ENCODE assay signal across 1 cellular context in the genomic region with DNA sequence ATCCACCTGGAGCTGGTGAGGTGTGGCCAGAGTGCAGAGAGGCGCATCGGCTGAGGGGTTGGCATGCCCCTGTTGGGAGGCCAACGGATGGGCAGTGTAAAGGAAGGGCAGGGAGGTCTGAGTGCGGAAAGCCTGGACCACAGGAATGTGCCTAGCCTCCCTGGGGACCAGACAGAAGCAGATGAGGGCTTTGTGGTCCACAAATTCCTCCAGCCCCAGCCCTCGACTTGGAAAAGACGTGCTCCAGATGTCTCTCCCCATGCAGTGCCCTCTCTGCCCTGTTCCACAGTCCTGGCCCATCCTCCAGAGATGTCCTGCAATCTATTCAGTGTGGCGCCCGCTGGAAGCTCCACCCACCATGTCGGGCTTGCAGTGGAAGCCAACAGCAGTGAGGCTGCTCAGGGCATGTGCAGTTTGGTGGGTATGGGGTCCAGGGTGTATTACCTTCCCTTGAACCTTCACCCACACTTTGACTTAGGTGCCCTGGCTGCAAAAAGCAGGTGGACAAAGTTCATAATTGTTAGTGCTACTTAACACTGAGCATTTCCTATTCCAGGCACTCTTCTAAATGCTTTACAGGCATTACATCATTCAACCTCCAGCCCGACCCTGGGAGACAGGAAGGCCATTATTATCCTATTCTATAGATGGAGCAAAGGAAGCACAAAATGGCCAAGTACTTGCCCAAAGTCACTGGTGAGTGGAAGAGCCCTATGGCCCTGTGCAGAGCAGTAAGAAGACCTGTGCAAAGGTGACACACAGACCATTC.
TF ChIP-seq lines count a peak whose summit lies in the region.

No MANE protein-coding gene starts in this region.

TF ChIP-seq in H1, 55 proteins besides CTCF, POLR2A, EP300 and RAD21:
- TF ChIP-seq, protein P1, sequence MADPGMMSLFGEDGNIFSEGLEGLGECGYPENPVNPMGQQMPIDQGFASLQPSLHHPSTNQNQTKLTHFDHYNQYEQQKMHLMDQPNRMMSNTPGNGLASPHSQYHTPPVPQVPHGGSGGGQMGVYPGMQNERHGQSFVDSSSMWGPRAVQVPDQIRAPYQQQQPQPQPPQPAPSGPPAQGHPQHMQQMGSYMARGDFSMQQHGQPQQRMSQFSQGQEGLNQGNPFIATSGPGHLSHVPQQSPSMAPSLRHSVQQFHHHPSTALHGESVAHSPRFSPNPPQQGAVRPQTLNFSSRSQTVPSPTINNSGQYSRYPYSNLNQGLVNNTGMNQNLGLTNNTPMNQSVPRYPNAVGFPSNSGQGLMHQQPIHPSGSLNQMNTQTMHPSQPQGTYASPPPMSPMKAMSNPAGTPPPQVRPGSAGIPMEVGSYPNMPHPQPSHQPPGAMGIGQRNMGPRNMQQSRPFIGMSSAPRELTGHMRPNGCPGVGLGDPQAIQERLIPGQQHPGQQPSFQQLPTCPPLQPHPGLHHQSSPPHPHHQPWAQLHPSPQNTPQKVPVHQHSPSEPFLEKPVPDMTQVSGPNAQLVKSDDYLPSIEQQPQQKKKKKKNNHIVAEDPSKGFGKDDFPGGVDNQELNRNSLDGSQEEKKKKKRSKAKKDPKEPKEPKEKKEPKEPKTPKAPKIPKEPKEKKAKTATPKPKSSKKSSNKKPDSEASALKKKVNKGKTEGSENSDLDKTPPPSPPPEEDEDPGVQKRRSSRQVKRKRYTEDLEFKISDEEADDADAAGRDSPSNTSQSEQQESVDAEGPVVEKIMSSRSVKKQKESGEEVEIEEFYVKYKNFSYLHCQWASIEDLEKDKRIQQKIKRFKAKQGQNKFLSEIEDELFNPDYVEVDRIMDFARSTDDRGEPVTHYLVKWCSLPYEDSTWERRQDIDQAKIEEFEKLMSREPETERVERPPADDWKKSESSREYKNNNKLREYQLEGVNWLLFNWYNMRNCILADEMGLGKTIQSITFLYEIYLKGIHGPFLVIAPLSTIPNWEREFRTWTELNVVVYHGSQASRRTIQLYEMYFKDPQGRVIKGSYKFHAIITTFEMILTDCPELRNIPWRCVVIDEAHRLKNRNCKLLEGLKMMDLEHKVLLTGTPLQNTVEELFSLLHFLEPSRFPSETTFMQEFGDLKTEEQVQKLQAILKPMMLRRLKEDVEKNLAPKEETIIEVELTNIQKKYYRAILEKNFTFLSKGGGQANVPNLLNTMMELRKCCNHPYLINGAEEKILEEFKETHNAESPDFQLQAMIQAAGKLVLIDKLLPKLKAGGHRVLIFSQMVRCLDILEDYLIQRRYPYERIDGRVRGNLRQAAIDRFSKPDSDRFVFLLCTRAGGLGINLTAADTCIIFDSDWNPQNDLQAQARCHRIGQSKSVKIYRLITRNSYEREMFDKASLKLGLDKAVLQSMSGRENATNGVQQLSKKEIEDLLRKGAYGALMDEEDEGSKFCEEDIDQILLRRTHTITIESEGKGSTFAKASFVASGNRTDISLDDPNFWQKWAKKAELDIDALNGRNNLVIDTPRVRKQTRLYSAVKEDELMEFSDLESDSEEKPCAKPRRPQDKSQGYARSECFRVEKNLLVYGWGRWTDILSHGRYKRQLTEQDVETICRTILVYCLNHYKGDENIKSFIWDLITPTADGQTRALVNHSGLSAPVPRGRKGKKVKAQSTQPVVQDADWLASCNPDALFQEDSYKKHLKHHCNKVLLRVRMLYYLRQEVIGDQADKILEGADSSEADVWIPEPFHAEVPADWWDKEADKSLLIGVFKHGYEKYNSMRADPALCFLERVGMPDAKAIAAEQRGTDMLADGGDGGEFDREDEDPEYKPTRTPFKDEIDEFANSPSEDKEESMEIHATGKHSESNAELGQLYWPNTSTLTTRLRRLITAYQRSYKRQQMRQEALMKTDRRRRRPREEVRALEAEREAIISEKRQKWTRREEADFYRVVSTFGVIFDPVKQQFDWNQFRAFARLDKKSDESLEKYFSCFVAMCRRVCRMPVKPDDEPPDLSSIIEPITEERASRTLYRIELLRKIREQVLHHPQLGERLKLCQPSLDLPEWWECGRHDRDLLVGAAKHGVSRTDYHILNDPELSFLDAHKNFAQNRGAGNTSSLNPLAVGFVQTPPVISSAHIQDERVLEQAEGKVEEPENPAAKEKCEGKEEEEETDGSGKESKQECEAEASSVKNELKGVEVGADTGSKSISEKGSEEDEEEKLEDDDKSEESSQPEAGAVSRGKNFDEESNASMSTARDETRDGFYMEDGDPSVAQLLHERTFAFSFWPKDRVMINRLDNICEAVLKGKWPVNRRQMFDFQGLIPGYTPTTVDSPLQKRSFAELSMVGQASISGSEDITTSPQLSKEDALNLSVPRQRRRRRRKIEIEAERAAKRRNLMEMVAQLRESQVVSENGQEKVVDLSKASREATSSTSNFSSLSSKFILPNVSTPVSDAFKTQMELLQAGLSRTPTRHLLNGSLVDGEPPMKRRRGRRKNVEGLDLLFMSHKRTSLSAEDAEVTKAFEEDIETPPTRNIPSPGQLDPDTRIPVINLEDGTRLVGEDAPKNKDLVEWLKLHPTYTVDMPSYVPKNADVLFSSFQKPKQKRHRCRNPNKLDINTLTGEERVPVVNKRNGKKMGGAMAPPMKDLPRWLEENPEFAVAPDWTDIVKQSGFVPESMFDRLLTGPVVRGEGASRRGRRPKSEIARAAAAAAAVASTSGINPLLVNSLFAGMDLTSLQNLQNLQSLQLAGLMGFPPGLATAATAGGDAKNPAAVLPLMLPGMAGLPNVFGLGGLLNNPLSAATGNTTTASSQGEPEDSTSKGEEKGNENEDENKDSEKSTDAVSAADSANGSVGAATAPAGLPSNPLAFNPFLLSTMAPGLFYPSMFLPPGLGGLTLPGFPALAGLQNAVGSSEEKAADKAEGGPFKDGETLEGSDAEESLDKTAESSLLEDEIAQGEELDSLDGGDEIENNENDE (IDR thresholded peaks at IDR 0.05; ENCODE audit: insufficient replicate concordance, low read length) = no peak
- TF ChIP-seq TAF7 (optimal IDR thresholded peaks at IDR 0.05; ENCODE audit: borderline replicate concordance, low read depth, low read length) (no peak), EZH2 (IDR thresholded peaks at IDR 0.05; ENCODE audit: low read depth, low read length, severe bottlenecking) (no peak), SAP30 (IDR thresholded peaks at IDR 0.05; ENCODE audit: insufficient read depth, insufficient replicate concordance, low read length) (no peak), NRF1 (IDR thresholded peaks at IDR 0.05; ENCODE audit: low read depth, low read length) (no peak), SP1 (IDR thresholded peaks at IDR 0.05; ENCODE audit: low read depth, low read length) (no peak), SP2 (IDR thresholded peaks at IDR 0.05; ENCODE audit: low read length) (no peak), KDM1A (IDR thresholded peaks at IDR 0.05; ENCODE audit: borderline replicate concordance, low read length) (no peak), JUND (IDR thresholded peaks at IDR 0.05; ENCODE audit: low read length) (no peak), TBP (IDR thresholded peaks at IDR 0.05; ENCODE audit: low read depth, low read length) (no peak), SIN3A (conservative IDR thresholded peaks at IDR 0.05 in 1 of 2, IDR thresholded peaks at IDR 0.05 in 1 of 2; ENCODE audit: low read depth in 1 of 2, low read length in 2 of 2) (no peak), CEBPB (IDR thresholded peaks at IDR 0.05; ENCODE audit: low read depth, low read length) (no peak), TCF12 (IDR thresholded peaks at IDR 0.05; ENCODE audit: low read depth, low read length) (no peak), ASH2L (IDR thresholded peaks at IDR 0.05; ENCODE audit: low read length) (no peak), TAF1 (IDR thresholded peaks at IDR 0.05; ENCODE audit: low read depth, low read length) (no peak)
